ENCODE assay signal across 1 cellular context in the genomic region with DNA sequence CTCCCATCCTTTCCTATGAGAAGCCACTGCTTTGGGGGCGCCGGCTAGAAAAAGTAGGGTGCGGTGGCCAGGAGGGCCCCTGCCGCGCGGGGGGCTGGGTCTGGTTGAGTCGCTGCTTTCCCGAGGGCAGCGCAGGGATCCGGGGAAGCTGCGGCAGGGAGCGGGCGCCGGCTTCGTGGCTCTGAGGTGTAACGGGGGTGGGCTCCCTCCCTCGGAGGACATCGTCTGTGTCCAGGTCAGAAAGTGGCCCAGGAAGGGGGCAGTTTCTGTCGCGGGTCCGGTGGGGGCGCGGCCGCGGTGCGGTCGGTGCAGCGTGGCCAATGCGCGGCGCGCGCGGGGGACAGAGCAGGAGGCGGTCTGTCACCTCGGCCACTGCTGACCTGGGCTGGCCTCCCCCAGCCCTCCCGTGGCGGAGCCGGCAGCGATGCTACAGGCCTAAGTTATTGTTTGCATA.
TF ChIP-seq lines count a peak whose summit lies in the region.

No MANE protein-coding gene starts in this region.

TF ChIP-seq in HepG2, 621 proteins besides CTCF, POLR2A, EP300 and RAD21 (continued from another document and continues in another):
- no peak for TF ChIP-seq ZBTB25 (CRISPR knock-in tag; IDR thresholded peaks at IDR 0.05)
- no peak for TF ChIP-seq CHCHD3 (CRISPR knock-in tag; IDR thresholded peaks at IDR 0.05)
- no peak for TF ChIP-seq KLF11 (CRISPR knock-in tag; IDR thresholded peaks at IDR 0.05)
- 0 out of 2 replicates have a peak, but pooled peaks have one; percentile 22 for TF ChIP-seq THAP9 (CRISPR knock-in tag; IDR thresholded peaks at IDR 0.05; ENCODE audit: borderline replicate concordance)
- no peak for TF ChIP-seq ZNF703 (CRISPR knock-in tag; IDR thresholded peaks at IDR 0.05; ENCODE audit: borderline replicate concordance)
- TF ChIP-seq MYC (CRISPR knock-in tag; IDR thresholded peaks at IDR 0.05; ENCODE audit: borderline replicate concordance) = 0 out of 2 replicates have a peak, but pooled peaks have one; percentile 19
- no peak for TF ChIP-seq ZMYM3 (CRISPR knock-in tag; IDR thresholded peaks at IDR 0.05)
- peak; percentile 74 for TF ChIP-seq TAF15 (IDR thresholded peaks at IDR 0.05; ENCODE audit: low read depth, low read length, poor library complexity, severe bottlenecking)
- TF ChIP-seq HOXD1 (CRISPR knock-in tag; IDR thresholded peaks at IDR 0.05) = no peak
- peak; percentile 99 for TF ChIP-seq AGO2 (optimal IDR thresholded peaks at IDR 0.05; ENCODE audit: low read depth, low read length)
- no peak for TF ChIP-seq ATF7-NPFF (CRISPR knock-in tag; IDR thresholded peaks at IDR 0.05; ENCODE audit: low read depth)
- TF ChIP-seq ZSCAN25 (CRISPR knock-in tag; IDR thresholded peaks at IDR 0.05) = no peak
- TF ChIP-seq, protein P1, sequence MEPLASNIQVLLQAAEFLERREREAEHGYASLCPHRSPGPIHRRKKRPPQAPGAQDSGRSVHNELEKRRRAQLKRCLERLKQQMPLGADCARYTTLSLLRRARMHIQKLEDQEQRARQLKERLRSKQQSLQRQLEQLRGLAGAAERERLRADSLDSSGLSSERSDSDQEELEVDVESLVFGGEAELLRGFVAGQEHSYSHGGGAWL (CRISPR knock-in tag; IDR thresholded peaks at IDR 0.05) = no peak
- no peak for TF ChIP-seq DR1 (CRISPR knock-in tag; IDR thresholded peaks at IDR 0.05)
- no peak for TF ChIP-seq ZSCAN9 (CRISPR knock-in tag; IDR thresholded peaks at IDR 0.05; ENCODE audit: borderline replicate concordance)
- no peak for TF ChIP-seq HMG20A (CRISPR knock-in tag; IDR thresholded peaks at IDR 0.05; ENCODE audit: borderline replicate concordance)
- no peak for TF ChIP-seq ZFP36L2 (CRISPR knock-in tag; IDR thresholded peaks at IDR 0.05)
- 0 out of 2 replicates have a peak, but pooled peaks have one; percentile 33 for TF ChIP-seq ZNF318 (CRISPR knock-in tag; IDR thresholded peaks at IDR 0.05)
- TF ChIP-seq, protein P2, sequence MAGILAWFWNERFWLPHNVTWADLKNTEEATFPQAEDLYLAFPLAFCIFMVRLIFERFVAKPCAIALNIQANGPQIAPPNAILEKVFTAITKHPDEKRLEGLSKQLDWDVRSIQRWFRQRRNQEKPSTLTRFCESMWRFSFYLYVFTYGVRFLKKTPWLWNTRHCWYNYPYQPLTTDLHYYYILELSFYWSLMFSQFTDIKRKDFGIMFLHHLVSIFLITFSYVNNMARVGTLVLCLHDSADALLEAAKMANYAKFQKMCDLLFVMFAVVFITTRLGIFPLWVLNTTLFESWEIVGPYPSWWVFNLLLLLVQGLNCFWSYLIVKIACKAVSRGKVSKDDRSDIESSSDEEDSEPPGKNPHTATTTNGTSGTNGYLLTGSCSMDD (CRISPR knock-in tag; IDR thresholded peaks at IDR 0.05) = no peak
- no peak for TF ChIP-seq AHR (CRISPR knock-in tag; IDR thresholded peaks at IDR 0.05)
- no peak for TF ChIP-seq ZNF619 (CRISPR knock-in tag; IDR thresholded peaks at IDR 0.05)
- no peak for TF ChIP-seq KDM5A (IDR thresholded peaks at IDR 0.05; ENCODE audit: borderline replicate concordance, low read length)
- TF ChIP-seq ZNF563 (CRISPR knock-in tag; IDR thresholded peaks at IDR 0.05) = 0 out of 2 replicates have a peak, but pooled peaks have one; percentile 29
- 0 out of 2 replicates have a peak, but pooled peaks have one; percentile 39 for TF ChIP-seq TGIF2 (CRISPR knock-in tag; IDR thresholded peaks at IDR 0.05)
- TF ChIP-seq HOMEZ (CRISPR knock-in tag; IDR thresholded peaks at IDR 0.05; ENCODE audit: low read depth) = no peak
- TF ChIP-seq, protein P3, sequence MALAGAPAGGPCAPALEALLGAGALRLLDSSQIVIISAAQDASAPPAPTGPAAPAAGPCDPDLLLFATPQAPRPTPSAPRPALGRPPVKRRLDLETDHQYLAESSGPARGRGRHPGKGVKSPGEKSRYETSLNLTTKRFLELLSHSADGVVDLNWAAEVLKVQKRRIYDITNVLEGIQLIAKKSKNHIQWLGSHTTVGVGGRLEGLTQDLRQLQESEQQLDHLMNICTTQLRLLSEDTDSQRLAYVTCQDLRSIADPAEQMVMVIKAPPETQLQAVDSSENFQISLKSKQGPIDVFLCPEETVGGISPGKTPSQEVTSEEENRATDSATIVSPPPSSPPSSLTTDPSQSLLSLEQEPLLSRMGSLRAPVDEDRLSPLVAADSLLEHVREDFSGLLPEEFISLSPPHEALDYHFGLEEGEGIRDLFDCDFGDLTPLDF (CRISPR knock-in tag; IDR thresholded peaks at IDR 0.05) = 0 out of 2 replicates have a peak, but pooled peaks have one; percentile 26
- TF ChIP-seq ZSCAN20 (CRISPR knock-in tag; IDR thresholded peaks at IDR 0.05; ENCODE audit: borderline replicate concordance) = no peak
- TF ChIP-seq ZNF30 (CRISPR knock-in tag; IDR thresholded peaks at IDR 0.05) = no peak
- TF ChIP-seq EHMT2 (IDR thresholded peaks at IDR 0.05; ENCODE audit: borderline replicate concordance, low read depth, low read length) = no peak
- no peak for TF ChIP-seq FOXA3 (CRISPR knock-in tag; IDR thresholded peaks at IDR 0.05)
- peak; percentile 57; the same call in 1 of the 2 replicates for TF ChIP-seq ZNF234 (CRISPR knock-in tag; conservative IDR thresholded peaks at IDR 0.05)
- TF ChIP-seq IRF2 (CRISPR knock-in tag; IDR thresholded peaks at IDR 0.05) = 0 out of 2 replicates have a peak, but pooled peaks have one; percentile 12
- no peak for TF ChIP-seq ZBTB7B (CRISPR knock-in tag; IDR thresholded peaks at IDR 0.05)
- no peak for TF ChIP-seq CENPBD1 (CRISPR knock-in tag; IDR thresholded peaks at IDR 0.05; ENCODE audit: borderline replicate concordance, low read depth)
- no peak for TF ChIP-seq NFYC (CRISPR knock-in tag; IDR thresholded peaks at IDR 0.05)
- no peak for TF ChIP-seq CREM (IDR thresholded peaks at IDR 0.05)
- no peak for TF ChIP-seq CREM (CRISPR knock-in tag; IDR thresholded peaks at IDR 0.05)
- TF ChIP-seq ZNF468 (CRISPR knock-in tag; IDR thresholded peaks at IDR 0.05) = no peak
- no peak for TF ChIP-seq DMTF1 (CRISPR knock-in tag; IDR thresholded peaks at IDR 0.05)
